In the genomic region with DNA sequence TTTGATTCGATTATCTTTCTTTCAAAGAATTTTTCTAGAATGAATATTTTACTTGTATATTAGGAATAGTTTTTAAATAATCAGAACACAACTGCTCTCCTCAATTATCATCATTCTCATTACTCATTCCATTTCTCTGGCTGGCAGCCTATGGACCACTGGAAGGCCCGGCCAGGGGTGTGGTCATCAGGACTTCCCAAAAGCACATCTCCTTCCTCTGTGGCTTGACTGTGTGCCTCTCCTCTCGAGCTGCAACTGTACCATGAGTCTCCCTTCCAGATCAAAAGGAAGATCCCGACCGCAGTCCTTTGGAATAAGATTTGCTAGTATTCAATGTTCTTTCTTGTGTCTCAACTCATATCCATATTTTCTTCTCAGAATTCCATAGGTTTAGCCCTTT, we compare ENCODE assay signal across 31 cellular contexts.
"Had no signal": no experiment of that assay in that cellular context is flagged by ENCODE, and none has a peak within 500 bp of the region (broad histone marks: within the 10 kb centered on the region; RNA-seq: fewer than 3 reads in every experiment).

No MANE protein-coding gene starts in this region.

- H3K27ac Mint-ChIP-seq: naive thymus-derived CD4-positive, alpha-beta T cell; natural killer cell; nephron; neural progenitor cell; progenitor cell of endocrine pancreas; type B pancreatic cell had no signal

- H3K9me3 Mint-ChIP-seq: neural progenitor cell had no signal

- H3K4me3 Mint-ChIP-seq: naive thymus-derived CD4-positive, alpha-beta T cell; natural killer cell; nephron; neural progenitor cell; stimulated activated naive CD8-positive, alpha-beta T cell treated with anti-CD3 and anti-CD28 coated beads, Interleukin-15, amount 100 ng/mL, for 72 hours; type B pancreatic cell had no signal

- H3K9me3 ChIP-seq: ovary, psoas muscle, right lobe of liver, sigmoid colon, spleen, suprapubic skin, testis, tibial artery, transverse colon, upper lobe of right lung, uterus had no signal

- ATAC-seq: naive thymus-derived CD4-positive, alpha-beta T cell; natural killer cell; psoas muscle; right cardiac atrium; right lobe of liver; stimulated activated naive CD8-positive, alpha-beta T cell treated with anti-CD3 and anti-CD28 coated beads, Interleukin-15, amount 100 ng/mL, for 72 hours; stimulated activated naive CD8-positive, alpha-beta T cell treated with anti-CD3 and anti-CD28 coated beads, Interleukin-15, Interleukin-2, amounts not matched to agents 100 U/mL and 50 U/mL, for 24 hours; upper lobe of right lung had no signal

- H3K27me3 ChIP-seq: neural progenitor cell, ovary, right lobe of liver, sigmoid colon, spleen, suprapubic skin, testis, tibial artery, transverse colon, upper lobe of right lung, uterus had no signal

- H3K4me2 ChIP-seq: neural progenitor cell had no signal

- H3K4me1 Mint-ChIP-seq: nephron, neural progenitor cell had no signal

- H3K27ac ChIP-seq: neural progenitor cell, ovary, parathyroid adenoma, psoas muscle, right lobe of liver, sigmoid colon, spleen, suprapubic skin, testis, tibial artery, transverse colon, upper lobe of right lung, uterus had no signal

- H3K9ac ChIP-seq: neural progenitor cell, parathyroid adenoma had no signal

- H3K36me3 ChIP-seq: neural progenitor cell, ovary, right lobe of liver, sigmoid colon, spleen, suprapubic skin, tibial artery, transverse colon, upper lobe of right lung, uterus had no signal

- H3K4me3 ChIP-seq: neural progenitor cell, ovary, psoas muscle, right lobe of liver, sigmoid colon, spleen, suprapubic skin, testis, tibial artery, transverse colon, upper lobe of right lung, uterus had no signal

- H3K36me3 Mint-ChIP-seq: natural killer cell, neural progenitor cell had no signal

- H3K27me3 Mint-ChIP-seq: progenitor cell of endocrine pancreas; stimulated activated naive CD8-positive, alpha-beta T cell treated with anti-CD3 and anti-CD28 coated beads, Interleukin-15, amount 100 ng/mL, for 72 hours; type B pancreatic cell had no signal

- DNase-seq: naive thymus-derived CD4-positive, alpha-beta T cell; natural killer cell; occipital lobe; ovary; posterior cingulate gyrus; psoas muscle; right lobe of liver; sigmoid colon; small intestine; spleen; stimulated activated CD4-positive, alpha-beta T cell treated with anti-CD3 and anti-CD28 coated beads, Interleukin-12 subunit alpha, Interleukin-12 subunit beta, amount 100 ng/mL, for 4 hours; stimulated activated CD4-positive, alpha-beta T cell treated with anti-CD3 and anti-CD28 coated beads, Interleukin-1b, Interleukin-23, amount 100 ng/mL, for 48 hours; stimulated activated CD4-positive, alpha-beta T cell treated with anti-CD3 and anti-CD28 coated beads, Interleukin-4, amount 100 ng/mL, for 1 hour; stimulated activated CD4-positive, alpha-beta T cell treated with anti-CD3 and anti-CD28 coated beads, Interleukin-4, amount 100 ng/mL, for 4 hours; stimulated activated CD8-positive, alpha-beta memory T cell treated with anti-CD3 and anti-CD28 coated beads, Interleukin-4, amount 100 ng/mL, for 48 hours; stimulated activated naive CD4-positive, alpha-beta T cell; stimulated activated naive CD8-positive, alpha-beta T cell treated with anti-CD3 and anti-CD28 coated beads, Interleukin-15, amount 100 ng/mL, for 72 hours; stimulated activated naive CD8-positive, alpha-beta T cell treated with anti-CD3 and anti-CD28 coated beads, Interleukin-15, Interleukin-2, amounts not matched to agents 100 U/mL and 50 U/mL, for 24 hours; substantia nigra; testis; transverse colon; upper lobe of right lung; uterus had no signal

- H3K79me2 ChIP-seq: parathyroid adenoma had no signal

- H3K4me1 ChIP-seq: neural progenitor cell, parathyroid adenoma, psoas muscle, right lobe of liver, sigmoid colon, suprapubic skin, testis, upper lobe of right lung, uterus had no signal

- H2AFZ ChIP-seq: neural progenitor cell, parathyroid adenoma had no signal
